ENCODE assay signal across 8 cellular contexts in genomic region chr9:101530076-101530711, GRCh38. TPM values are rescaled to one million over a fixed set of nuclear protein-coding genes. Genes with fewer than 3 reads are reported as not detected.
DNase-seq lines count a peak whose midpoint lies in the region; ATAC-seq lines count a peak whose summit lies in the region.

No MANE protein-coding gene starts in this region.

- no peak overlapping the region for H3K27ac ChIP-seq in CD4-positive, CD25-positive, alpha-beta regulatory T cell (ENCODE audit: insufficient read depth, low read length, poor library complexity, severe bottlenecking)

- peak; percentile 53 to 86 (median 73) for DNase-seq in CD4-positive, CD25-positive, alpha-beta regulatory T cell
- peak; percentile 83 for DNase-seq in NCI-H69 (lab: John Stamatoyannopoulos, UW)
- DNase-seq in activated CD4-positive, alpha-beta T cell treated with anti-CD3 and anti-CD28 coated beads, Interleukin-2, amount 10 ng/mL, durations not matched to agents 24 days and 14 days = peak; percentile 91
- peak; percentile 73 to 82 for DNase-seq in dermis microvascular lymphatic vessel endothelial cell (ENCODE audit: low read depth in 2 of 2)
- peak; percentile 63 to 78 for DNase-seq in memory B cell (ENCODE audit: low spot score in 2 of 2)
- peak; percentile 20 to 37 for DNase-seq in stimulated activated CD8-positive, alpha-beta memory T cell treated with anti-CD3 and anti-CD28 coated beads, Interleukin-2, amount 100 ng/mL, for 48 hours (ENCODE audit: low read depth in 2 of 2)

- H3K4me1 Mint-ChIP-seq in CD4-positive, CD25-positive, alpha-beta regulatory T cell = peaks cover 5 to 18% (median 10%) of the 10 kb centered on the region in 4 donors
- peaks cover 7% of the 10 kb centered on the region for H3K4me1 Mint-ChIP-seq in activated CD4-positive, alpha-beta T cell treated with anti-CD3 and anti-CD28 coated beads, Interleukin-2, amount 10 ng/mL, durations not matched to agents 24 days and 14 days
- peaks cover 3% of the 10 kb centered on the region for H3K4me1 Mint-ChIP-seq in memory B cell

- no peaks in the 10 kb centered on the region for H3K9me3 ChIP-seq in CD4-positive, CD25-positive, alpha-beta regulatory T cell (ENCODE audit: control insufficient read depth in 2 of 2, low read length in 2 of 2)

- intact Hi-C loops in activated CD4-positive, alpha-beta T cell treated with anti-CD3 and anti-CD28 coated beads, Interleukin-2, amount 10 ng/mL, durations not matched to agents 24 days and 14 days (cut with micrococcal nuclease) = loop anchor here (1.0 to 5.0 kb wide), 2 partner anchors 71 to 413 kb away; no protein-coding TSS in a partner anchor

- H3K27ac Mint-ChIP-seq in CD4-positive, CD25-positive, alpha-beta regulatory T cell = no peak overlapping the region
- no peak overlapping the region for H3K27ac Mint-ChIP-seq in activated CD4-positive, alpha-beta T cell treated with anti-CD3 and anti-CD28 coated beads, Interleukin-2, amount 10 ng/mL, durations not matched to agents 24 days and 14 days
- H3K27ac Mint-ChIP-seq in memory B cell = no peak overlapping the region

- H3K4me1 ChIP-seq in CD4-positive, CD25-positive, alpha-beta regulatory T cell (ENCODE audit: control insufficient read depth, insufficient read depth, low read length, poor library complexity, severe bottlenecking) = peaks cover 16% of the 10 kb centered on the region

- peak; percentile 45 to 49 for ATAC-seq in CD4-positive, CD25-positive, alpha-beta regulatory T cell (ENCODE audit: low read depth in 2 of 2)
- ATAC-seq in GM19372 (IDR thresholded peaks at IDR 0.05; ENCODE audit: low read depth, unreplicated experiment) (peak; percentile 35), HG03457 (IDR thresholded peaks at IDR 0.05; ENCODE audit: unreplicated experiment) (peak; percentile 47), memory B cell (ENCODE audit: low read depth) (peak; percentile 48)

- no peaks in the 10 kb centered on the region for H3K27me3 ChIP-seq in CD4-positive, CD25-positive, alpha-beta regulatory T cell (ENCODE audit: control insufficient read depth, insufficient read depth, low read length)

- H3K9me3 Mint-ChIP-seq in CD4-positive, CD25-positive, alpha-beta regulatory T cell = no peaks in the 10 kb centered on the region
- no peaks in the 10 kb centered on the region for H3K9me3 Mint-ChIP-seq in activated CD4-positive, alpha-beta T cell treated with anti-CD3 and anti-CD28 coated beads, Interleukin-2, amount 10 ng/mL, durations not matched to agents 24 days and 14 days
- H3K9me3 Mint-ChIP-seq in memory B cell = no peaks in the 10 kb centered on the region

- H3K4me3 ChIP-seq in CD4-positive, CD25-positive, alpha-beta regulatory T cell (ENCODE audit: low read depth, low read length) = no peak overlapping the region

- H3K27me3 Mint-ChIP-seq in CD4-positive, CD25-positive, alpha-beta regulatory T cell = peaks cover 21% of the 10 kb centered on the region
- H3K27me3 Mint-ChIP-seq in activated CD4-positive, alpha-beta T cell treated with anti-CD3 and anti-CD28 coated beads, Interleukin-2, amount 10 ng/mL, durations not matched to agents 24 days and 14 days = peaks cover 4% of the 10 kb centered on the region
- peaks cover 3% of the 10 kb centered on the region for H3K27me3 Mint-ChIP-seq in memory B cell

- H3K36me3 ChIP-seq in CD4-positive, CD25-positive, alpha-beta regulatory T cell (ENCODE audit: control insufficient read depth, insufficient read depth, low read length) = no peaks in the 10 kb centered on the region

- no peaks in the 10 kb centered on the region for H3K36me3 Mint-ChIP-seq in CD4-positive, CD25-positive, alpha-beta regulatory T cell
- H3K36me3 Mint-ChIP-seq in activated CD4-positive, alpha-beta T cell treated with anti-CD3 and anti-CD28 coated beads, Interleukin-2, amount 10 ng/mL, durations not matched to agents 24 days and 14 days (ENCODE audit: low read depth) = no peaks in the 10 kb centered on the region
- no peaks in the 10 kb centered on the region for H3K36me3 Mint-ChIP-seq in memory B cell

- peak overlapping the region in 2 of 4 donors; percentile 60 to 65 for H3K4me3 Mint-ChIP-seq in CD4-positive, CD25-positive, alpha-beta regulatory T cell
- H3K4me3 Mint-ChIP-seq in activated CD4-positive, alpha-beta T cell treated with anti-CD3 and anti-CD28 coated beads, Interleukin-2, amount 10 ng/mL, durations not matched to agents 24 days and 14 days = no peak overlapping the region
- H3K4me3 Mint-ChIP-seq in memory B cell = no peak overlapping the region

RNA-seq across cellular contexts. Expression of gene RNF20, which starts 3.5 kb away (rescaled TPM):
- 43.4 TPM for total RNA-seq in CD4-positive, CD25-positive, alpha-beta regulatory T cell
- polyA plus RNA-seq in CD4-positive, CD25-positive, alpha-beta regulatory T cell = 10 to 100 TPM; 31.3 to 50.0 (median 37.4) TPM
- total RNA-seq in activated CD4-positive, alpha-beta T cell treated with anti-CD3 and anti-CD28 coated beads, Interleukin-2, amount 10 ng/mL, durations not matched to agents 24 days and 14 days = 37.9 and 43.8 TPM in 2 replicates
- total RNA-seq in dermis microvascular lymphatic vessel endothelial cell = 18.8 and 19.4 TPM in 2 replicates

Comparison
In these comparisons a context has a peak if more than half of its experiments do, and no peak if none do; other contexts are left out.
1. DNase-seq: peak in every context shown above with its lines; median percentile 91 in activated CD4-positive, alpha-beta T cell treated with anti-CD3 and anti-CD28 coated beads, Interleukin-2, amount 10 ng/mL, durations not matched to agents 24 days and 14 days; 83 in NCI-H69; 78 in dermis microvascular lymphatic vessel endothelial cell; 73 in CD4-positive, CD25-positive, alpha-beta regulatory T cell; 70 in memory B cell; 28 in stimulated activated CD8-positive, alpha-beta memory T cell treated with anti-CD3 and anti-CD28 coated beads, Interleukin-2, amount 100 ng/mL, for 48 hours.